13 cellular contexts compared by ENCODE assay signal in genomic region chr2:28684142-28684858, GRCh38.
DNase-seq lines count a peak whose midpoint lies in the region; ATAC-seq, FAIRE-seq and TF ChIP-seq lines count a peak whose summit lies in the region.
"Had no signal": no experiment of that assay in that cellular context is flagged by ENCODE, and none has a peak within 500 bp of the region (broad histone marks: within the 10 kb centered on the region; RNA-seq: fewer than 3 reads in every experiment).

No MANE protein-coding gene starts in this region.

- no peaks in the 10 kb centered on the region for H3K36me3 ChIP-seq in BE2C
- no peaks in the 10 kb centered on the region for H3K36me3 ChIP-seq in small intestine (ENCODE audit: control insufficient read depth in 2 of 2, insufficient read depth in 2 of 2, low read length in 2 of 2)

- no peaks in the 10 kb centered on the region for H3K27me3 Mint-ChIP-seq in T-helper 17 cell
- no peaks in the 10 kb centered on the region for H3K27me3 Mint-ChIP-seq in mesothelial cell of epicardium (ENCODE audit: low read depth)

- H3K4me3 Mint-ChIP-seq in T-helper 17 cell: no peak overlapping the region
- no peak overlapping the region for H3K4me3 Mint-ChIP-seq in mesothelial cell of epicardium

- WGBS in small intestine, 3 donors: 92 to 95% (median 92%) methylated on average over 13 of the region's 13 CpGs

- no peak for ATAC-seq in T-helper 17 cell

- H3K27me3 ChIP-seq in BE2C (no peaks in the 10 kb centered on the region), small intestine (ENCODE audit: control insufficient read depth in 2 of 2, insufficient read depth in 2 of 2, low read length in 2 of 2) (no peaks in the 10 kb centered on the region)

- no peak for TF ChIP-seq CTCF in BE2C (IDR thresholded peaks at IDR 0.05; ENCODE audit: low read depth, low read length)
- no peak for TF ChIP-seq CTCF in mesothelial cell of epicardium (IDR thresholded peaks at IDR 0.05; ENCODE audit: unreplicated experiment)
- TF ChIP-seq CTCF in GM20000 (IDR thresholded peaks at IDR 0.05; ENCODE audit: extremely low read depth, missing control alignments): no peak

- peaks cover 24% of the 10 kb centered on the region for H3K4me1 Mint-ChIP-seq in T-helper 17 cell
- H3K4me1 Mint-ChIP-seq in mesothelial cell of epicardium: peaks cover 66% of the 10 kb centered on the region

- DNase-seq in BE2C (peak; percentile 22), HT-29 (ENCODE audit: low spot score) (peak; percentile 41), T-helper 17 cell (no peak), mesothelial cell of epicardium (ENCODE audit: low spot score in 2 of 2, unreplicated experiment in 2 of 2) (no peak), T-helper 9 cell (no peak), small intestine (no peak), EL (no peak), GM20000 (ENCODE audit: low spot score) (no peak)
- DNase-seq: activated T-cell treated with anti-CD3 and anti-CD28 coated beads, Interleukin-2, amount 50 U/mL, for 1 hour; NCI-H1105 treated with DMSO at 0.1 percent for 48 hours had no signal

- no peaks in the 10 kb centered on the region for H3K9me3 Mint-ChIP-seq in mesothelial cell of epicardium

- H3K27ac Mint-ChIP-seq in T-helper 17 cell: peak overlapping the region; percentile 85
- H3K27ac Mint-ChIP-seq in mesothelial cell of epicardium: peak overlapping the region; percentile 94

- H3K36me3 Mint-ChIP-seq in T-helper 17 cell (ENCODE audit: low read depth): no peaks in the 10 kb centered on the region
- H3K36me3 Mint-ChIP-seq in mesothelial cell of epicardium: no peaks in the 10 kb centered on the region

- no peak overlapping the region for H3K27ac ChIP-seq in small intestine (ENCODE audit: low read depth in 1 of 2, low read length in 1 of 2)

- H3K4me1 ChIP-seq in BE2C (peaks cover 13% of the 10 kb centered on the region), small intestine (ENCODE audit: control insufficient read depth in 2 of 2, insufficient read depth in 1 of 2, low read depth in 1 of 2, low read length in 1 of 2) (no peaks in the 10 kb centered on the region)

- no peak for FAIRE-seq in small intestine (lab: Jason Lieb, UNC)
- FAIRE-seq: bronchial epithelial cell, RCC 7860, urothelium cell line had no signal

- no peak overlapping the region for H3K4me3 ChIP-seq in BE2C (ENCODE audit: low read depth, low read length)
- no peak overlapping the region for H3K4me3 ChIP-seq in small intestine (ENCODE audit: low read depth in 1 of 2, low read length in 2 of 2)

- H3K9me3 ChIP-seq in BE2C (no peaks in the 10 kb centered on the region), T-helper 17 cell (ENCODE audit: control insufficient read depth, low read length, poor library complexity, severe bottlenecking) (no peaks in the 10 kb centered on the region), small intestine (ENCODE audit: control insufficient read depth, low read depth) (no peaks in the 10 kb centered on the region)

Comparison
In these comparisons a context has a peak if more than half of its experiments do, and no peak if none do; other contexts are left out.
1. DNase-seq: peak in BE2C (single experiment) and HT-29 (single experiment); none in T-helper 17 cell (0 of 3), mesothelial cell of epicardium (0 of 2), T-helper 9 cell (single experiment), small intestine (single experiment), EL (single experiment) and GM20000 (single experiment).